ENCODE assay signal across 1 cellular context in the genomic region with DNA sequence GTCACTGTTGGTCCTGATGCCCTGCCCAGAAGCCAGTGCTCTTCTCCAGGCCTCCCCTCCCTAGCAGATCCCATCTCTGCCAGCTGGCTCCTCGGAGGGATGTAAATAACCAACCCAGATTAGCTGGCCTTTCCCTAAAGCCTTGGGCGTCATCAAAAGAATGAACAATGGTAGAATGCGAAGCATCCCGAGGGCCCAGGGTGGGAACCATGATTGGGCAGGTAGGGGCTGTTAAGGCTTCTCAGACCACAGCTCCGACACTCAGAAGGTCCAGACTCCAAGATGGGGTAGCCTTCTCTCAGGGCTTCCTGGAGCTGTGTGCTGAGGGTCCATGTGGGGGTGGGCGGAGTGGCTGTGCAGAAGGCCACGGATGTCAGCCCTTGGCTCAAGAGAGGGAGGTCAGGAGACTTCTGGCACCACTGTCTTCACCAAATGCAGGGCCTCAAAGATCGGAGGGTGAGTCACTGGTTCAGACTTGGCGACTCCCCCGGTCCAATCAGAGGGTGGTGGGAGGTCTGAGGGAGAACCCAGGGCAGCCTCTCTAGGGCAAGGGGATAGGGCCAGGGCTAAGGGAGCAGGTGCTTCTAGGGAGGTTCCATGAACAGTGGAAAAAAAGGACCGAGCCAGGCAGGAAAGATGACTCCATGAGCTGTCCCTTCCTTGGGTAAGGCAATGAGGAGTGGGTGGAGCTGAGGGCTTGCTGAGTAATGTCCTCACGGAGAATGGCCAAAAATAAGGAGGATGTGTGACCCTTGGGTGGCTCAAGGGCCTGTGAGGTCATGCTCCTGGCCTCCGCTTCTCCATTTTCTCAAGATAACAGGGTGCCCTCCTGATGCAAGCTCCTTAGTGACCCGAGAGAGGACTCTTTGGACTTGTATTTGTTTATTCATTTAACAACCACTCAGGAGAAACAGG.
A peak's percentile ranks its signal among the peaks of the same experiment; 100 is the strongest.
TF ChIP-seq lines count a peak whose summit lies in the region.

No MANE protein-coding gene starts in this region.

TF ChIP-seq in H1, 55 proteins besides CTCF, POLR2A, EP300 and RAD21 (continued from another document):
- peak; percentile 16 for TF ChIP-seq KDM4A (IDR thresholded peaks at IDR 0.05; ENCODE audit: low read depth, low read length, severe bottlenecking)
- TF ChIP-seq CHD1 (IDR thresholded peaks at IDR 0.05; ENCODE audit: low read depth, low read length), result no peak
- TF ChIP-seq TCF12 (IDR thresholded peaks at IDR 0.05; ENCODE audit: low read depth, low read length), result no peak
